1 cellular context compared by ENCODE assay signal in the genomic region with DNA sequence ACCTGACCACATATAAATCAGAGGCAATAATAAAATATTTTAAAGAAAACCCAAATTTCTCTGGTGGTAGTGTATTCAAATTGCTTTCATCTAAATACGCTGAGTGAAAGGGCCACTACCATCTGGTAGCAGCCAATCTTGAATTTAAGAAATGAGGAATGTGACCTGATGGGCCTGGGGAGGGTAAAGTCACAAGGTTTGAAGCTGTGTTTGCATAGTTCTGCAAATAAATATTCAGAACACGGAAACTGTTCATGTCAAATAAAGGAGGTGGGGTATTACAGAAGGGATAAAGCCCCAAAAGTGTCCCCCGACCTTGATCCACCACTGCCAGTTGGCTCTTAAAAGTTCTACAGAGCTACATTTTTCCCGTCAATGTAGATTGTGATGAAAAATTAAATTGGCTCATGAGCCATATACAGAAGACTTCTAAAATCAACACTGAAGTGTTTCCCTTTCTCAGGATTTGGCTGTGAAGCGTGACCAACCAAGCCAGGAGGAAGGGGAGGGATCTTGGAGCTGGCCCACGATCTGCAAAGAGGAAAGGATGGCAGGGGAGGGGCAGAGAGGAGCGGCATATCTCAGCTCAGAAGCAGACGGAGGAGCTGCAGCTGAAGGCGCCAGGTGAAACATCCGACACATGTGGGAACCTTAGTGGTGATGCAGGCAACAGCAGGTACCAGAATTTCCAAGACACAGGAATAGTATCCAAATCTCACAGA.
TF ChIP-seq lines count a peak whose summit lies in the region.

No MANE protein-coding gene starts in this region.

TF ChIP-seq in HepG2, 621 proteins besides CTCF, POLR2A, EP300 and RAD21 (continued from another document and continues in another):
- no peak for TF ChIP-seq ZNF138 (CRISPR knock-in tag; IDR thresholded peaks at IDR 0.05; ENCODE audit: low read depth)
- no peak for TF ChIP-seq ZNF761 (CRISPR knock-in tag; conservative IDR thresholded peaks at IDR 0.05)
- TF ChIP-seq ZNF747 (CRISPR knock-in tag; IDR thresholded peaks at IDR 0.05; ENCODE audit: borderline replicate concordance) = no peak
- no peak for TF ChIP-seq ZBTB46 (CRISPR knock-in tag; IDR thresholded peaks at IDR 0.05; ENCODE audit: borderline replicate concordance)
- TF ChIP-seq ZNF230 (CRISPR knock-in tag; IDR thresholded peaks at IDR 0.05) = no peak
- no peak for TF ChIP-seq MLXIP (CRISPR knock-in tag; IDR thresholded peaks at IDR 0.05; ENCODE audit: borderline replicate concordance)
- TF ChIP-seq, protein P1, sequence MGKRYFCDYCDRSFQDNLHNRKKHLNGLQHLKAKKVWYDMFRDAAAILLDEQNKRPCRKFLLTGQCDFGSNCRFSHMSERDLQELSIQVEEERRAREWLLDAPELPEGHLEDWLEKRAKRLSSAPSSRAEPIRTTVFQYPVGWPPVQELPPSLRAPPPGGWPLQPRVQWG (CRISPR knock-in tag; IDR thresholded peaks at IDR 0.05; ENCODE audit: borderline replicate concordance, low read depth) = no peak
- no peak for TF ChIP-seq TP53 (CRISPR knock-in tag; conservative IDR thresholded peaks at IDR 0.05)
- TF ChIP-seq MAF1 (CRISPR knock-in tag; IDR thresholded peaks at IDR 0.05; ENCODE audit: borderline replicate concordance) = no peak
- no peak for TF ChIP-seq SOX13 (IDR thresholded peaks at IDR 0.05)
- TF ChIP-seq SOX13 (CRISPR knock-in tag; conservative IDR thresholded peaks at IDR 0.05 in 1 of 2, IDR thresholded peaks at IDR 0.05 in 1 of 2) = peak in 1 of 2 experiments; percentile 5; a peak in 1 of 4 replicates
- no peak for TF ChIP-seq LCORL (IDR thresholded peaks at IDR 0.05)
- peak; percentile 46; the same call in 1 of the 2 replicates for TF ChIP-seq LCORL (CRISPR knock-in tag; IDR thresholded peaks at IDR 0.05)
- TF ChIP-seq POLR2AphosphoS5 (IDR thresholded peaks at IDR 0.05; ENCODE audit: low read depth, low read length) = no peak
- TF ChIP-seq, protein P2, sequence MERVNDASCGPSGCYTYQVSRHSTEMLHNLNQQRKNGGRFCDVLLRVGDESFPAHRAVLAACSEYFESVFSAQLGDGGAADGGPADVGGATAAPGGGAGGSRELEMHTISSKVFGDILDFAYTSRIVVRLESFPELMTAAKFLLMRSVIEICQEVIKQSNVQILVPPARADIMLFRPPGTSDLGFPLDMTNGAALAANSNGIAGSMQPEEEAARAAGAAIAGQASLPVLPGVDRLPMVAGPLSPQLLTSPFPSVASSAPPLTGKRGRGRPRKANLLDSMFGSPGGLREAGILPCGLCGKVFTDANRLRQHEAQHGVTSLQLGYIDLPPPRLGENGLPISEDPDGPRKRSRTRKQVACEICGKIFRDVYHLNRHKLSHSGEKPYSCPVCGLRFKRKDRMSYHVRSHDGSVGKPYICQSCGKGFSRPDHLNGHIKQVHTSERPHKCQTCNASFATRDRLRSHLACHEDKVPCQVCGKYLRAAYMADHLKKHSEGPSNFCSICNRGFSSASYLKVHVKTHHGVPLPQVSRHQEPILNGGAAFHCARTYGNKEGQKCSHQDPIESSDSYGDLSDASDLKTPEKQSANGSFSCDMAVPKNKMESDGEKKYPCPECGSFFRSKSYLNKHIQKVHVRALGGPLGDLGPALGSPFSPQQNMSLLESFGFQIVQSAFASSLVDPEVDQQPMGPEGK (CRISPR knock-in tag; IDR thresholded peaks at IDR 0.05) = peak; percentile 44; the same call in 1 of the 2 replicates
- no peak for TF ChIP-seq ZMYM2 (CRISPR knock-in tag; IDR thresholded peaks at IDR 0.05)
- no peak for TF ChIP-seq PTBP1 (IDR thresholded peaks at IDR 0.05; ENCODE audit: low read depth, low read length, poor library complexity, severe bottlenecking)
- TF ChIP-seq, protein P3, sequence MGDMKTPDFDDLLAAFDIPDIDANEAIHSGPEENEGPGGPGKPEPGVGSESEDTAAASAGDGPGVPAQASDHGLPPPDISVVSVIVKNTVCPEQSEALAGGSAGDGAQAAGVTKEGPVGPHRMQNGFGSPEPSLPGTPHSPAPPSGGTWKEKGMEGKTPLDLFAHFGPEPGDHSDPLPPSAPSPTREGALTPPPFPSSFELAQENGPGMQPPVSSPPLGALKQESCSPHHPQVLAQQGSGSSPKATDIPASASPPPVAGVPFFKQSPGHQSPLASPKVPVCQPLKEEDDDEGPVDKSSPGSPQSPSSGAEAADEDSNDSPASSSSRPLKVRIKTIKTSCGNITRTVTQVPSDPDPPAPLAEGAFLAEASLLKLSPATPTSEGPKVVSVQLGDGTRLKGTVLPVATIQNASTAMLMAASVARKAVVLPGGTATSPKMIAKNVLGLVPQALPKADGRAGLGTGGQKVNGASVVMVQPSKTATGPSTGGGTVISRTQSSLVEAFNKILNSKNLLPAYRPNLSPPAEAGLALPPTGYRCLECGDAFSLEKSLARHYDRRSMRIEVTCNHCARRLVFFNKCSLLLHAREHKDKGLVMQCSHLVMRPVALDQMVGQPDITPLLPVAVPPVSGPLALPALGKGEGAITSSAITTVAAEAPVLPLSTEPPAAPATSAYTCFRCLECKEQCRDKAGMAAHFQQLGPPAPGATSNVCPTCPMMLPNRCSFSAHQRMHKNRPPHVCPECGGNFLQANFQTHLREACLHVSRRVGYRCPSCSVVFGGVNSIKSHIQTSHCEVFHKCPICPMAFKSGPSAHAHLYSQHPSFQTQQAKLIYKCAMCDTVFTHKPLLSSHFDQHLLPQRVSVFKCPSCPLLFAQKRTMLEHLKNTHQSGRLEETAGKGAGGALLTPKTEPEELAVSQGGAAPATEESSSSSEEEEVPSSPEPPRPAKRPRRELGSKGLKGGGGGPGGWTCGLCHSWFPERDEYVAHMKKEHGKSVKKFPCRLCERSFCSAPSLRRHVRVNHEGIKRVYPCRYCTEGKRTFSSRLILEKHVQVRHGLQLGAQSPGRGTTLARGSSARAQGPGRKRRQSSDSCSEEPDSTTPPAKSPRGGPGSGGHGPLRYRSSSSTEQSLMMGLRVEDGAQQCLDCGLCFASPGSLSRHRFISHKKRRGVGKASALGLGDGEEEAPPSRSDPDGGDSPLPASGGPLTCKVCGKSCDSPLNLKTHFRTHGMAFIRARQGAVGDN (CRISPR knock-in tag; IDR thresholded peaks at IDR 0.05) = peak; percentile 18; the same call in 1 of the 2 replicates
- TF ChIP-seq PAXIP1 (CRISPR knock-in tag; conservative IDR thresholded peaks at IDR 0.05) = 0 out of 2 replicates have a peak, but pooled peaks have one; percentile 24
- TF ChIP-seq FOXC1 (CRISPR knock-in tag; IDR thresholded peaks at IDR 0.05; ENCODE audit: borderline replicate concordance) = no peak
- TF ChIP-seq SALL1 (CRISPR knock-in tag; IDR thresholded peaks at IDR 0.05) = no peak
- TF ChIP-seq RBAK (CRISPR knock-in tag; IDR thresholded peaks at IDR 0.05) = no peak
- 0 out of 2 replicates have a peak, but pooled peaks have one; percentile 15 for TF ChIP-seq HDAC2 (CRISPR knock-in tag; IDR thresholded peaks at IDR 0.05)
- TF ChIP-seq SIN3A (IDR thresholded peaks at IDR 0.05; ENCODE audit: borderline replicate concordance, low read depth, low read length) = no peak
- no peak for TF ChIP-seq ZNF720 (CRISPR knock-in tag; IDR thresholded peaks at IDR 0.05)
- TF ChIP-seq, protein P4, sequence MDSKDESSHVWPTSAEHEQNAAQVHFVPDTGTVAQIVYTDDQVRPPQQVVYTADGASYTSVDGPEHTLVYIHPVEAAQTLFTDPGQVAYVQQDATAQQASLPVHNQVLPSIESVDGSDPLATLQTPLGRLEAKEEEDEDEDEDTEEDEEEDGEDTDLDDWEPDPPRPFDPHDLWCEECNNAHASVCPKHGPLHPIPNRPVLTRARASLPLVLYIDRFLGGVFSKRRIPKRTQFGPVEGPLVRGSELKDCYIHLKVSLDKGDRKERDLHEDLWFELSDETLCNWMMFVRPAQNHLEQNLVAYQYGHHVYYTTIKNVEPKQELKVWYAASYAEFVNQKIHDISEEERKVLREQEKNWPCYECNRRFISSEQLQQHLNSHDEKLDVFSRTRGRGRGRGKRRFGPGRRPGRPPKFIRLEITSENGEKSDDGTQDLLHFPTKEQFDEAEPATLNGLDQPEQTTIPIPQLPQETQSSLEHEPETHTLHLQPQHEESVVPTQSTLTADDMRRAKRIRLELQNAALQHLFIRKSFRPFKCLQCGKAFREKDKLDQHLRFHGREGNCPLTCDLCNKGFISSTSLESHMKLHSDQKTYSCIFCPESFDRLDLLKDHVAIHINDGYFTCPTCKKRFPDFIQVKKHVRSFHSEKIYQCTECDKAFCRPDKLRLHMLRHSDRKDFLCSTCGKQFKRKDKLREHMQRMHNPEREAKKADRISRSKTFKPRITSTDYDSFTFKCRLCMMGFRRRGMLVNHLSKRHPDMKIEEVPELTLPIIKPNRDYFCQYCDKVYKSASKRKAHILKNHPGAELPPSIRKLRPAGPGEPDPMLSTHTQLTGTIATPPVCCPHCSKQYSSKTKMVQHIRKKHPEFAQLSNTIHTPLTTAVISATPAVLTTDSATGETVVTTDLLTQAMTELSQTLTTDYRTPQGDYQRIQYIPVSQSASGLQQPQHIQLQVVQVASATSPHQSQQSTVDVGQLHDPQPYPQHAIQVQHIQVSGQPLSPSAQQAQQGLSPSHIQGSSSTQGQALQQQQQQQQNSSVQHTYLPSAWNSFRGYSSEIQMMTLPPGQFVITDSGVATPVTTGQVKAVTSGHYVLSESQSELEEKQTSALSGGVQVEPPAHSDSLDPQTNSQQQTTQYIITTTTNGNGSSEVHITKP (CRISPR knock-in tag; IDR thresholded peaks at IDR 0.05; ENCODE audit: low read depth) = no peak
- no peak for TF ChIP-seq ZNF326 (CRISPR knock-in tag; IDR thresholded peaks at IDR 0.05; ENCODE audit: borderline replicate concordance)
- no peak for TF ChIP-seq ZNF446 (CRISPR knock-in tag; IDR thresholded peaks at IDR 0.05)
- TF ChIP-seq ELF3 (CRISPR knock-in tag; IDR thresholded peaks at IDR 0.05) = peak; percentile 56; the same call in 1 of the 2 replicates
- peak; percentile 30; the same call in 1 of the 2 replicates for TF ChIP-seq TBX2 (CRISPR knock-in tag; IDR thresholded peaks at IDR 0.05; ENCODE audit: borderline replicate concordance)
- TF ChIP-seq KMT2B (CRISPR knock-in tag; IDR thresholded peaks at IDR 0.05) = no peak
- TF ChIP-seq ZNF225 (CRISPR knock-in tag; IDR thresholded peaks at IDR 0.05) = no peak
- TF ChIP-seq NR2F6 (IDR thresholded peaks at IDR 0.05) = 0 out of 2 replicates have a peak, but pooled peaks have one; percentile 19
- TF ChIP-seq NR2F6 (CRISPR knock-in tag; IDR thresholded peaks at IDR 0.05) = 0 out of 2 replicates have a peak, but pooled peaks have one; percentile 12
- TF ChIP-seq, protein P5, sequence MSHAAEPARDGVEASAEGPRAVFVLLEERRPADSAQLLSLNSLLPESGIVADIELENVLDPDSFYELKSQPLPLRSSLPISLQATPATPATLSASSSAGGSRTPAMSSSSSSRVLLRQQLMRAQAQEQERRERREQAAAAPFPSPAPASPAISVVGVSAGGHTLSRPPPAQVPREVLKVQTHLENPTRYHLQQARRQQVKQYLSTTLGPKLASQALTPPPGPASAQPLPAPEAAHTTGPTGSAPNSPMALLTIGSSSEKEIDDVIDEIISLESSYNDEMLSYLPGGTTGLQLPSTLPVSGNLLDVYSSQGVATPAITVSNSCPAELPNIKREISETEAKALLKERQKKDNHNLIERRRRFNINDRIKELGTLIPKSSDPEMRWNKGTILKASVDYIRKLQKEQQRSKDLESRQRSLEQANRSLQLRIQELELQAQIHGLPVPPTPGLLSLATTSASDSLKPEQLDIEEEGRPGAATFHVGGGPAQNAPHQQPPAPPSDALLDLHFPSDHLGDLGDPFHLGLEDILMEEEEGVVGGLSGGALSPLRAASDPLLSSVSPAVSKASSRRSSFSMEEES (CRISPR knock-in tag; IDR thresholded peaks at IDR 0.05) = peak; percentile 75; the same call in 1 of the 2 replicates
